25 cellular contexts compared by ENCODE assay signal in genomic region chr14:84533181-84533580, GRCh38.
"Had no signal": no experiment of that assay in that cellular context is flagged by ENCODE, and none has a peak within 500 bp of the region (broad histone marks: within the 10 kb centered on the region; RNA-seq: fewer than 3 reads in every experiment).

No MANE protein-coding gene starts in this region.

- H3K4me3 Mint-ChIP-seq: dendritic cell treated with granulocyte-macrophage colony-stimulating factor and Interleukin-4, amounts not matched to agents 40 ng/mL and 50 ng/mL, for 4 days; effector memory CD8-positive, alpha-beta T cell; endodermal cell; immature natural killer cell had no signal

- H3K27me3 Mint-ChIP-seq: dendritic cell treated with granulocyte-macrophage colony-stimulating factor and Interleukin-4, amounts not matched to agents 40 ng/mL and 50 ng/mL, for 4 days; effector memory CD8-positive, alpha-beta T cell had no signal

- H3K4me1 Mint-ChIP-seq: immature natural killer cell had no signal

- H3K4me3 ChIP-seq: colonic mucosa, esophagus squamous epithelium, gastrocnemius medialis, heart right ventricle, left lung, lower lobe of right lung had no signal

- H3K9me3 ChIP-seq: colonic mucosa, esophagus squamous epithelium, gastrocnemius medialis, heart right ventricle, left lung, lower lobe of right lung had no signal

- H3K9me3 Mint-ChIP-seq: endodermal cell had no signal

- H3K36me3 ChIP-seq: colonic mucosa, esophagus squamous epithelium, gastrocnemius medialis, heart right ventricle, left lung, lower lobe of right lung had no signal

- H3K36me3 Mint-ChIP-seq: immature natural killer cell had no signal

- H3K27me3 ChIP-seq: colonic mucosa, esophagus squamous epithelium, gastrocnemius medialis, heart right ventricle, left lung had no signal

- H3K27ac Mint-ChIP-seq: dendritic cell treated with granulocyte-macrophage colony-stimulating factor and Interleukin-4, amounts not matched to agents 40 ng/mL and 50 ng/mL, for 4 days; effector memory CD8-positive, alpha-beta T cell; endodermal cell; immature natural killer cell had no signal

- DNase-seq: colonic mucosa; cortex of kidney; effector CD8-positive, alpha-beta T cell; effector memory CD8-positive, alpha-beta T cell; endodermal cell; erythroblast; esophagus squamous epithelium; foreskin fibroblast; foreskin melanocyte; gastrocnemius medialis; glutamatergic neuron; head of caudate nucleus; heart right ventricle; hypothalamus; immature natural killer cell; islet precursor cell; kidney; left cardiac atrium; left lung; left ventricle myocardium superior; lower lobe of right lung; mesenchymal stem cell; midbrain had no signal

- H3K27ac ChIP-seq: colonic mucosa, epithelial cell of prostate, esophagus squamous epithelium, gastrocnemius medialis, heart right ventricle, left lung, lower lobe of right lung had no signal

- H3K4me1 ChIP-seq: colonic mucosa, esophagus squamous epithelium, gastrocnemius medialis, heart right ventricle, left lung, lower lobe of right lung had no signal
